1 cellular context compared by ENCODE assay signal in the genomic region with DNA sequence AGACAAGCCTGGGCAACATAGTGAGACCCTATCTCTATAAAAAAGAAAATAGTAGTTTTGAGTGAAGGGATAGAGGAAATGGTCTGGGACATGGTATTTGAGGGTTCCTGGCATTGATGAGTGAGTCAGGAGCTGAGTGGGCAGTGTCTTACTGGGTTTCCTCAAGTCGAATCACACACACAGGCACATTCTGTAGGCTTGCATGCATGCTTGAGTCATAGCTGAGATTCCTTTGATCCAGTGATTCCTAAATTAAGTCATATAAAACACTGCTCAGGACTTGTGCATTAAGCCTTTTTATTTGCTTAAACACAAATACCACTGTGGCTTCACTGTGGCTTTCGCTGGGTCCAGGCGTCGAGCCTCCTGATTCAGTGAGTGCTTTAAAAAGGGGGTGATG.
TF ChIP-seq lines count a peak whose summit lies in the region.

No MANE protein-coding gene starts in this region.

TF ChIP-seq in SK-N-SH, 30 proteins besides CTCF, POLR2A, EP300 and RAD21 (continued from another document):
- TF ChIP-seq, protein P1, sequence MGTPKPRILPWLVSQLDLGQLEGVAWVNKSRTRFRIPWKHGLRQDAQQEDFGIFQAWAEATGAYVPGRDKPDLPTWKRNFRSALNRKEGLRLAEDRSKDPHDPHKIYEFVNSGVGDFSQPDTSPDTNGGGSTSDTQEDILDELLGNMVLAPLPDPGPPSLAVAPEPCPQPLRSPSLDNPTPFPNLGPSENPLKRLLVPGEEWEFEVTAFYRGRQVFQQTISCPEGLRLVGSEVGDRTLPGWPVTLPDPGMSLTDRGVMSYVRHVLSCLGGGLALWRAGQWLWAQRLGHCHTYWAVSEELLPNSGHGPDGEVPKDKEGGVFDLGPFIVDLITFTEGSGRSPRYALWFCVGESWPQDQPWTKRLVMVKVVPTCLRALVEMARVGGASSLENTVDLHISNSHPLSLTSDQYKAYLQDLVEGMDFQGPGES (IDR thresholded peaks at IDR 0.05; ENCODE audit: low read depth, low read length), result no peak
- no peak for TF ChIP-seq RFX5 (IDR thresholded peaks at IDR 0.05; ENCODE audit: low read length)
- no peak; the same call in 1 of the 2 replicates for TF ChIP-seq RXRA (IDR thresholded peaks at IDR 0.05; ENCODE audit: borderline replicate concordance, low read depth)
- TF ChIP-seq, protein P2, sequence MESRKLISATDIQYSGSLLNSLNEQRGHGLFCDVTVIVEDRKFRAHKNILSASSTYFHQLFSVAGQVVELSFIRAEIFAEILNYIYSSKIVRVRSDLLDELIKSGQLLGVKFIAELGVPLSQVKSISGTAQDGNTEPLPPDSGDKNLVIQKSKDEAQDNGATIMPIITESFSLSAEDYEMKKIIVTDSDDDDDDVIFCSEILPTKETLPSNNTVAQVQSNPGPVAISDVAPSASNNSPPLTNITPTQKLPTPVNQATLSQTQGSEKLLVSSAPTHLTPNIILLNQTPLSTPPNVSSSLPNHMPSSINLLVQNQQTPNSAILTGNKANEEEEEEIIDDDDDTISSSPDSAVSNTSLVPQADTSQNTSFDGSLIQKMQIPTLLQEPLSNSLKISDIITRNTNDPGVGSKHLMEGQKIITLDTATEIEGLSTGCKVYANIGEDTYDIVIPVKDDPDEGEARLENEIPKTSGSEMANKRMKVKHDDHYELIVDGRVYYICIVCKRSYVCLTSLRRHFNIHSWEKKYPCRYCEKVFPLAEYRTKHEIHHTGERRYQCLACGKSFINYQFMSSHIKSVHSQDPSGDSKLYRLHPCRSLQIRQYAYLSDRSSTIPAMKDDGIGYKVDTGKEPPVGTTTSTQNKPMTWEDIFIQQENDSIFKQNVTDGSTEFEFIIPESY (IDR thresholded peaks at IDR 0.05; ENCODE audit: borderline replicate concordance, low read depth), result no peak
- no peak for TF ChIP-seq NRF1 (IDR thresholded peaks at IDR 0.05; ENCODE audit: low read depth, low read length)
- TF ChIP-seq, protein P3, sequence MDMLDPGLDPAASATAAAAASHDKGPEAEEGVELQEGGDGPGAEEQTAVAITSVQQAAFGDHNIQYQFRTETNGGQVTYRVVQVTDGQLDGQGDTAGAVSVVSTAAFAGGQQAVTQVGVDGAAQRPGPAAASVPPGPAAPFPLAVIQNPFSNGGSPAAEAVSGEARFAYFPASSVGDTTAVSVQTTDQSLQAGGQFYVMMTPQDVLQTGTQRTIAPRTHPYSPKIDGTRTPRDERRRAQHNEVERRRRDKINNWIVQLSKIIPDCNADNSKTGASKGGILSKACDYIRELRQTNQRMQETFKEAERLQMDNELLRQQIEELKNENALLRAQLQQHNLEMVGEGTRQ (IDR thresholded peaks at IDR 0.05; ENCODE audit: borderline replicate concordance, low read depth, low read length), result no peak
- TF ChIP-seq, protein P4, sequence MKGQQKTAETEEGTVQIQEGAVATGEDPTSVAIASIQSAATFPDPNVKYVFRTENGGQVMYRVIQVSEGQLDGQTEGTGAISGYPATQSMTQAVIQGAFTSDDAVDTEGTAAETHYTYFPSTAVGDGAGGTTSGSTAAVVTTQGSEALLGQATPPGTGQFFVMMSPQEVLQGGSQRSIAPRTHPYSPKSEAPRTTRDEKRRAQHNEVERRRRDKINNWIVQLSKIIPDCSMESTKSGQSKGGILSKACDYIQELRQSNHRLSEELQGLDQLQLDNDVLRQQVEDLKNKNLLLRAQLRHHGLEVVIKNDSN (IDR thresholded peaks at IDR 0.05; ENCODE audit: borderline replicate concordance, low read depth), result peak; percentile 16; the same call in 1 of the 2 replicates
- no peak for TF ChIP-seq MXI1 (IDR thresholded peaks at IDR 0.05; ENCODE audit: low read depth, low read length)
- TF ChIP-seq TEAD4 (IDR thresholded peaks at IDR 0.05; ENCODE audit: borderline replicate concordance, insufficient read depth), result peak; percentile 56; the same call in 1 of the 2 replicates
- 0 out of 2 replicates have a peak, but pooled peaks have one; percentile 12 for TF ChIP-seq MEF2A (IDR thresholded peaks at IDR 0.05; ENCODE audit: borderline replicate concordance, low read depth)
- peak; percentile 98 for TF ChIP-seq FOSL2 (IDR thresholded peaks at IDR 0.05; ENCODE audit: borderline replicate concordance, low read depth)
- TF ChIP-seq GABPA (IDR thresholded peaks at IDR 0.05; ENCODE audit: low read depth), result no peak
- no peak for TF ChIP-seq TAF1 (IDR thresholded peaks at IDR 0.05; ENCODE audit: borderline replicate concordance, low read depth, low read length)
